In the genomic region with DNA sequence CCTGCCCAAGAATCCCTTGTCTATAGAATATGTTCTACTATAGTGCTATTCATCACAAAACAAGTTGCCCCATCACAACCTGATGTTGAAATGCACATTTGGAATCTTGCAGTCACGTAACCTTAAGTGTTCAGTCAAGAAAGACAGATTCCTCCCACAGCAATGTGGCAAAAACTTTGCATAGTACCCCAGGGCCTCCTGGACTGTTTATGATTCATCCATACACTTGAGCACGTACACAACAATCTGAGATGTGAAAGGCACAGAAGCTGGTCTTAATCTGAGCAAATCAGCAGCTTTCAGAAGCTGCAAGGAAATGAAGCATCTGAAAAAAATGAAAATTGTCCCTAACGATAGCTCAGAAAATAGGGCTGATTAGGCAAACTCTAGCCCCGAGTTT, we compare ENCODE assay signal across 5 cellular contexts.
DNase-seq lines count a peak whose midpoint lies in the region; ATAC-seq, FAIRE-seq and TF ChIP-seq lines count a peak whose summit lies in the region.
"Not testable (repeated sequence)": the region's sequence is repeated elsewhere in the genome, so short reads cannot be mapped to it uniquely, and the experiment has no call there.

No MANE protein-coding gene starts in this region.

- not testable (repeated sequence) for H3K36me3 Mint-ChIP-seq in activated T-helper 17 cell treated with anti-CD3 and anti-CD28 coated beads, Interleukin-2, amount 50 U/mL, for 72 hours (ENCODE audit: low read depth); stimulated activated effector memory CD8-positive, alpha-beta T cell treated with anti-CD3 and anti-CD28 coated beads, Interleukin-12 subunit alpha, Interleukin-12 subunit beta, amount 100 ng/mL, for 72 hours

- BruUV-seq in endothelial cell of umbilical vein (replicated peaks; lab: Mats Ljungman, UMichigan), result not testable (repeated sequence)

- not testable (repeated sequence) for H3K9me3 ChIP-seq in RWPE2 (ENCODE audit: severe bottlenecking); endothelial cell of umbilical vein (replicated peaks; ENCODE audit: control insufficient read depth, insufficient read depth, low read length)

- not testable (repeated sequence) for H3K9me3 Mint-ChIP-seq in activated T-helper 17 cell treated with anti-CD3 and anti-CD28 coated beads, Interleukin-2, amount 50 U/mL, for 72 hours; stimulated activated effector memory CD8-positive, alpha-beta T cell treated with anti-CD3 and anti-CD28 coated beads, Interleukin-12 subunit alpha, Interleukin-12 subunit beta, amount 100 ng/mL, for 72 hours

- H3K27me3 ChIP-seq in RWPE2 (ENCODE audit: insufficient read depth, poor library complexity, severe bottlenecking); endothelial cell of umbilical vein (ENCODE audit: control insufficient read depth in 2 of 2, insufficient read depth in 2 of 2, low read length in 2 of 2): not testable (repeated sequence)

- not testable (repeated sequence) for DNase-seq in RCC 7860 (ENCODE audit: low spot score); RWPE2 (ENCODE audit: low spot score); endothelial cell of umbilical vein (ENCODE audit: low read depth, low spot score); stimulated activated effector memory CD8-positive, alpha-beta T cell treated with anti-CD3 and anti-CD28 coated beads, Interleukin-12 subunit alpha, Interleukin-12 subunit beta, amount 100 ng/mL, for 72 hours (ENCODE audit: low spot score in 2 of 2)

- not testable (repeated sequence) for H3K4me2 ChIP-seq in endothelial cell of umbilical vein (ENCODE audit: insufficient read depth, low read length)

- POLR2A ChIA-PET in endothelial cell of umbilical vein (lab: Charles Lee), result not testable (repeated sequence)

- H3K4me3 Mint-ChIP-seq in activated T-helper 17 cell treated with anti-CD3 and anti-CD28 coated beads, Interleukin-2, amount 50 U/mL, for 72 hours; stimulated activated effector memory CD8-positive, alpha-beta T cell treated with anti-CD3 and anti-CD28 coated beads, Interleukin-12 subunit alpha, Interleukin-12 subunit beta, amount 100 ng/mL, for 72 hours: not testable (repeated sequence)

- H3K36me3 ChIP-seq in RWPE2 (ENCODE audit: low read depth); endothelial cell of umbilical vein (ENCODE audit: control insufficient read depth in 2 of 2, extremely low read depth in 1 of 2, insufficient read depth in 2 of 2, low read length in 2 of 2): not testable (repeated sequence)

- not testable (repeated sequence) for H3K27ac ChIP-seq in RWPE2 (ENCODE audit: poor library complexity, severe bottlenecking); endothelial cell of umbilical vein (ENCODE audit: insufficient read depth, low read depth, low read length)

- H3K4me1 Mint-ChIP-seq in activated T-helper 17 cell treated with anti-CD3 and anti-CD28 coated beads, Interleukin-2, amount 50 U/mL, for 72 hours; stimulated activated effector memory CD8-positive, alpha-beta T cell treated with anti-CD3 and anti-CD28 coated beads, Interleukin-12 subunit alpha, Interleukin-12 subunit beta, amount 100 ng/mL, for 72 hours: not testable (repeated sequence)

- H3K27me3 Mint-ChIP-seq in activated T-helper 17 cell treated with anti-CD3 and anti-CD28 coated beads, Interleukin-2, amount 50 U/mL, for 72 hours, result not testable (repeated sequence)

- not testable (repeated sequence) for TF ChIP-seq CTCF in RWPE2 (IDR thresholded peaks at IDR 0.05; ENCODE audit: poor library complexity, severe bottlenecking); endothelial cell of umbilical vein (IDR thresholded peaks at IDR 0.05; ENCODE audit: extremely low read depth in 1 of 2, insufficient read depth in 1 of 2, low read depth in 1 of 2, low read length in 2 of 2)

- H3K4me3 ChIP-seq in RWPE2 (ENCODE audit: severe bottlenecking); endothelial cell of umbilical vein (replicated peaks in 1 of 3; ENCODE audit: insufficient read depth in 1 of 3, low read depth in 1 of 3, low read length in 3 of 3): not testable (repeated sequence)

- peak; percentile 49; the same call in 2 of the 3 replicates for ATAC-seq in RWPE2 (ENCODE audit: low read depth)
- ATAC-seq in activated T-helper 17 cell treated with anti-CD3 and anti-CD28 coated beads, Interleukin-2, amount 50 U/mL, for 72 hours (replicated peaks), result peak; percentile 73
- ATAC-seq in stimulated activated effector memory CD8-positive, alpha-beta T cell treated with anti-CD3 and anti-CD28 coated beads, Interleukin-12 subunit alpha, Interleukin-12 subunit beta, amount 100 ng/mL, for 72 hours, result peak; percentile 72

- H4K20me1 ChIP-seq in endothelial cell of umbilical vein (replicated peaks; ENCODE audit: control insufficient read depth, extremely low read depth, insufficient read depth, low read length), result not testable (repeated sequence)

- H3K9me1 ChIP-seq in endothelial cell of umbilical vein (replicated peaks; ENCODE audit: control insufficient read depth, extremely low read depth, insufficient read depth, low read length), result not testable (repeated sequence)

- not testable (repeated sequence) for H3K9ac ChIP-seq in endothelial cell of umbilical vein (replicated peaks; ENCODE audit: extremely low read depth, insufficient read depth, low read length)

- not testable (repeated sequence) for H3K79me2 ChIP-seq in endothelial cell of umbilical vein (ENCODE audit: control insufficient read depth, insufficient read depth, low read length)

- not testable (repeated sequence) for H2AFZ ChIP-seq in endothelial cell of umbilical vein (ENCODE audit: low read depth, low read length)

- intact Hi-C loops in endothelial cell of umbilical vein (cut with micrococcal nuclease), result not testable (repeated sequence)

- FAIRE-seq in RCC 7860 (lab: Jason Lieb, UNC), result peak; percentile 92
- FAIRE-seq in endothelial cell of umbilical vein (lab: Jason Lieb, UNC), result peak; percentile 48

- not testable (repeated sequence) for H3K4me1 ChIP-seq in RWPE2 (ENCODE audit: insufficient read depth, poor library complexity, severe bottlenecking); endothelial cell of umbilical vein (ENCODE audit: control insufficient read depth, extremely low read depth, insufficient read depth, low read length)

- H3K27ac Mint-ChIP-seq in activated T-helper 17 cell treated with anti-CD3 and anti-CD28 coated beads, Interleukin-2, amount 50 U/mL, for 72 hours; stimulated activated effector memory CD8-positive, alpha-beta T cell treated with anti-CD3 and anti-CD28 coated beads, Interleukin-12 subunit alpha, Interleukin-12 subunit beta, amount 100 ng/mL, for 72 hours: not testable (repeated sequence)

- dilution Hi-C loops in endothelial cell of umbilical vein (cut with MboI; ENCODE audit: extremely low pct_ligation_motif_present, low sequenced_read_pairs), result not testable (repeated sequence)

- CTCF ChIA-PET in endothelial cell of umbilical vein (lab: Charles Lee), result not testable (repeated sequence)

- not testable (repeated sequence) for TF ChIP-seq POLR2A in endothelial cell of umbilical vein (IDR thresholded peaks at IDR 0.05; ENCODE audit: low read depth, low read length)
